ENCODE assay signal across 9 cellular contexts in genomic region chr10:60353519-60354258, GRCh38. TPM values are rescaled to one million over a fixed set of nuclear protein-coding genes. Genes with fewer than 3 reads are reported as not detected.
A peak's percentile ranks its signal among the peaks of the same experiment; 100 is the strongest.
DNase-seq lines count a peak whose midpoint lies in the region; ATAC-seq and TF ChIP-seq lines count a peak whose summit lies in the region.
"Had no signal": no experiment of that assay in that cellular context is flagged by ENCODE, and none has a peak within 500 bp of the region (broad histone marks: within the 10 kb centered on the region; RNA-seq: fewer than 3 reads in every experiment).

No MANE protein-coding gene starts in this region.

- no peaks in the 10 kb centered on the region for H3K27me3 ChIP-seq in BE2C

- no peak for ATAC-seq in naive B cell (ENCODE audit: low read depth in 2 of 2)

- H3K36me3 Mint-ChIP-seq in naive B cell = no peaks in the 10 kb centered on the region

- peaks cover 33 to 56% (median 46%) of the 10 kb centered on the region in 3 donors for H3K4me1 Mint-ChIP-seq in naive B cell

- H3K4me3 Mint-ChIP-seq in naive B cell = peak overlapping the region in 5 of 8 donors; percentile 38 to 60 (median 52)

- H3K4me3 ChIP-seq in BE2C (ENCODE audit: low read depth, low read length) (peak overlapping the region; percentile 31), fibroblast of the aortic adventitia (ENCODE audit: low read depth, low read length) (no peak overlapping the region)

- peak overlapping the region in 5 of 6 donors; percentile 1 to 71 (median 57) for H3K27ac Mint-ChIP-seq in naive B cell

- TF ChIP-seq CTCF in BE2C (IDR thresholded peaks at IDR 0.05; ENCODE audit: low read depth, low read length) (no peak), fibroblast of the aortic adventitia (IDR thresholded peaks at IDR 0.05; ENCODE audit: insufficient read depth, low read length) (no peak)

- H3K9me3 Mint-ChIP-seq in naive B cell = no peaks in the 10 kb centered on the region

- H3K9me3 ChIP-seq in BE2C = no peaks in the 10 kb centered on the region

- peaks cover 33% of the 10 kb centered on the region for H3K4me1 ChIP-seq in BE2C

- DNase-seq in BE2C (peak; percentile 85), NCI-H2227 treated with DMSO at 0.1 percent for 48 hours (lab: John Stamatoyannopoulos, UW) (peak; percentile 69), fibroblast of the aortic adventitia (ENCODE audit: low read depth) (peak; percentile 41), naive B cell (no peak), HPDE6-E6E7 (ENCODE audit: extremely low spot score) (no peak), EL (no peak), amniotic stem cell (lab: John Stamatoyannopoulos, UW) (no peak)
- no peak for DNase-seq in activated CD4-positive, alpha-beta T cell treated with anti-CD3 and anti-CD28 coated beads, Interleukin-2, amount 50 U/mL, for 1 hour
- DNase-seq: effector CD4-positive, alpha-beta T cell had no signal

- H3K27me3 Mint-ChIP-seq in naive B cell = no peaks in the 10 kb centered on the region

- H3K36me3 ChIP-seq in BE2C = no peaks in the 10 kb centered on the region

RNA-seq across cellular contexts. Expression of gene ANK3, which starts 36.0 kb away (rescaled TPM):
- 8.6 TPM for polyA plus RNA-seq in BE2C (2012; ENCODE audit: insufficient read depth, insufficient read length, low read depth)
- total RNA-seq in fibroblast of the aortic adventitia (ENCODE audit: low replicate concordance) = 248 and 658 TPM in 2 replicates
- 1 to 10 TPM in 5 of 6 donors, not detected in 1; 1.3 to 3.8 (median 2.5) TPM for polyA plus RNA-seq in naive B cell (ENCODE audit: low read depth in 6 of 6)

Comparison
In these comparisons a context has a peak if more than half of its experiments do, and no peak if none do; other contexts are left out.
1. DNase-seq: peak in BE2C (single experiment), NCI-H2227 treated with DMSO at 0.1 percent for 48 hours (single experiment) and fibroblast of the aortic adventitia (single experiment); none in naive B cell (single experiment), activated CD4-positive, alpha-beta T cell treated with anti-CD3 and anti-CD28 coated beads, Interleukin-2, amount 50 U/mL, for 1 hour (single experiment), HPDE6-E6E7 (single experiment), EL (single experiment) and amniotic stem cell (single experiment).